ENCODE assay signal across 23 cellular contexts in genomic region chr17:81071761-81072741, GRCh38. TPM values are rescaled to one million over a fixed set of nuclear protein-coding genes. Genes with fewer than 3 reads are reported as not detected.
DNase-seq lines count a peak whose midpoint lies in the region; ATAC-seq and TF ChIP-seq lines count a peak whose summit lies in the region.
"Had no signal": no experiment of that assay in that cellular context is flagged by ENCODE, and none has a peak within 500 bp of the region (broad histone marks: within the 10 kb centered on the region; RNA-seq: fewer than 3 reads in every experiment).

No MANE protein-coding gene starts in this region.

- H3K27me3 ChIP-seq in GM23338 (ENCODE audit: insufficient read depth) (no peaks in the 10 kb centered on the region), trophoblast cell (ENCODE audit: insufficient read depth, low read length) (no peaks in the 10 kb centered on the region), hepatocyte (no peaks in the 10 kb centered on the region), MG63 (no peaks in the 10 kb centered on the region)
- H3K27me3 ChIP-seq: heart right ventricle, SJCRH30 had no signal

- H3K9me2 ChIP-seq in GM23338 (ENCODE audit: insufficient read depth), result no peaks in the 10 kb centered on the region
- H3K9me2 ChIP-seq in hepatocyte (replicated peaks; ENCODE audit: insufficient read depth), result no peaks in the 10 kb centered on the region

- H3K27ac Mint-ChIP-seq in GM23338 (peak overlapping the region; percentile 59; the same call in 1 of the 2 replicates), WTC11 (peak overlapping the region; percentile 88)

- H3K27me3 Mint-ChIP-seq in GM23338 (ENCODE audit: insufficient read depth, low read depth, poor library complexity) (peaks cover 10% of the 10 kb centered on the region), WTC11 (ENCODE audit: low read depth) (no peaks in the 10 kb centered on the region)
- H3K27me3 Mint-ChIP-seq: CD4-positive, CD25-positive, alpha-beta regulatory T cell had no signal

- H3K4me3 ChIP-seq in GM23338, result no peak overlapping the region
- H3K4me3 ChIP-seq in trophoblast cell (ENCODE audit: low read depth, low read length), result no peak overlapping the region
- no peak overlapping the region for H3K4me3 ChIP-seq in hepatocyte
- H3K4me3 ChIP-seq in MG63, result no peak overlapping the region
- H3K4me3 ChIP-seq: GM23248, heart right ventricle, SJCRH30 had no signal

- no peak overlapping the region for H2BK12ac ChIP-seq in trophoblast cell (ENCODE audit: low read length)

- no peaks in the 10 kb centered on the region for H3K79me1 ChIP-seq in trophoblast cell (ENCODE audit: low read length)

- TF ChIP-seq CTCF in GM23338 (conservative IDR thresholded peaks at IDR 0.05; ENCODE audit: low read depth in 2 of 2) (no peak), WTC11 (IDR thresholded peaks at IDR 0.05) (no peak), hepatocyte (IDR thresholded peaks at IDR 0.05; ENCODE audit: poor library complexity) (no peak)

- H3K79me2 ChIP-seq in GM23338 (replicated peaks; ENCODE audit: insufficient read depth) (no peaks in the 10 kb centered on the region), trophoblast cell (ENCODE audit: control insufficient read depth, insufficient read depth, low read length, poor library complexity) (no peaks in the 10 kb centered on the region), hepatocyte (no peaks in the 10 kb centered on the region)

- DNase-seq in GM23338 (ENCODE audit: low spot score), result no peak
- no peak for DNase-seq in WTC11 (ENCODE audit: low spot score)
- peak; percentile 61 for DNase-seq in iPS-NIHi11 (ENCODE audit: low spot score)
- DNase-seq in trophoblast cell, result peak; percentile 80 to 84
- no peak for DNase-seq in hepatocyte (ENCODE audit: low spot score)
- no peak for DNase-seq in mesenteric fat pad (ENCODE audit: low spot score)
- DNase-seq in NCI-H1930 (lab: John Stamatoyannopoulos, UW), result no peak
- DNase-seq in MG63, result no peak
- DNase-seq: activated CD4-positive, CD25-positive, alpha-beta regulatory T cell; CD4-positive, CD25-positive, alpha-beta regulatory T cell; DND-41; GM23248; heart right ventricle; KBM-7; NCI-H1092 treated with DMSO at 0.1 percent for 48 hours; NCI-H2107; NCI-H526; nucleus accumbens; SJCRH30; stimulated activated naive CD4-positive, alpha-beta T cell treated with Interleukin-2 at 50 U/mL for 16 hours; T-helper 2 cell had no signal

- CTCF ChIA-PET in WTC11 (lab: Charles Lee), result no interaction called here

- H2AFZ ChIP-seq in GM23338 (no peak overlapping the region), trophoblast cell (ENCODE audit: insufficient read depth, low read length, poor library complexity) (no peak overlapping the region), hepatocyte (no peak overlapping the region)
- H2AFZ ChIP-seq: GM23248 had no signal

- H4K91ac ChIP-seq in trophoblast cell (ENCODE audit: low read depth, low read length), result peak overlapping the region; percentile 10

- H3F3A ChIP-seq in GM23338 (replicated peaks; ENCODE audit: low read depth), result no peaks in the 10 kb centered on the region

- no peaks in the 10 kb centered on the region for H3K36me3 Mint-ChIP-seq in GM23338 (ENCODE audit: low read depth)
- H3K36me3 Mint-ChIP-seq in WTC11, result no peaks in the 10 kb centered on the region
- H3K36me3 Mint-ChIP-seq: CD4-positive, CD25-positive, alpha-beta regulatory T cell had no signal

- H2BK5ac ChIP-seq in trophoblast cell (ENCODE audit: low read depth, low read length, poor library complexity), result no peak overlapping the region

- H3K4me2 ChIP-seq in GM23338, result no peak overlapping the region
- H3K4me2 ChIP-seq in trophoblast cell (ENCODE audit: low read length), result no peak overlapping the region
- H3K4me2 ChIP-seq in hepatocyte, result no peak overlapping the region

- H3K23ac ChIP-seq in trophoblast cell (ENCODE audit: low read length), result no peak overlapping the region

- no peak overlapping the region for H3K4me3 Mint-ChIP-seq in GM23338
- H3K4me3 Mint-ChIP-seq in WTC11, result no peak overlapping the region
- H3K4me3 Mint-ChIP-seq: CD4-positive, CD25-positive, alpha-beta regulatory T cell had no signal

- H3K36me3 ChIP-seq in GM23338 (ENCODE audit: insufficient read depth), result no peaks in the 10 kb centered on the region
- peaks cover 32 to 36% of the 10 kb centered on the region in 2 experiments for H3K36me3 ChIP-seq in trophoblast cell (ENCODE audit: control insufficient read depth in 1 of 2, insufficient read depth in 2 of 2, low read length in 2 of 2)
- no peaks in the 10 kb centered on the region for H3K36me3 ChIP-seq in hepatocyte (replicated peaks; ENCODE audit: insufficient read depth, low read depth)
- no peaks in the 10 kb centered on the region for H3K36me3 ChIP-seq in MG63
- H3K36me3 ChIP-seq: SJCRH30 had no signal

- H3K9me3 ChIP-seq in trophoblast cell (ENCODE audit: insufficient read depth, low read depth, low read length) (peaks cover 5% of the 10 kb centered on the region), hepatocyte (ENCODE audit: low read depth) (no peaks in the 10 kb centered on the region), MG63 (no peaks in the 10 kb centered on the region)
- H3K9me3 ChIP-seq: heart right ventricle, SJCRH30 had no signal

- H3K18ac ChIP-seq in trophoblast cell (ENCODE audit: low read length), result peak overlapping the region; percentile 16

- no peak overlapping the region for H2AK5ac ChIP-seq in trophoblast cell (ENCODE audit: low read length)

- POLR2A ChIA-PET in WTC11 (lab: Charles Lee), result no interaction called here

- no peak overlapping the region for H4K12ac ChIP-seq in trophoblast cell (ENCODE audit: low read depth, low read length)

- H3K4ac ChIP-seq in trophoblast cell (ENCODE audit: low read depth, low read length), result no peak overlapping the region

- H3K4me1 Mint-ChIP-seq in GM23338 (peaks cover 15% of the 10 kb centered on the region), WTC11 (no peaks in the 10 kb centered on the region)
- H3K4me1 Mint-ChIP-seq: CD4-positive, CD25-positive, alpha-beta regulatory T cell had no signal

- H3K4me1 ChIP-seq in GM23338 (ENCODE audit: insufficient read depth) (no peaks in the 10 kb centered on the region), trophoblast cell (ENCODE audit: control insufficient read depth in 1 of 2, insufficient read depth in 2 of 2, low read length in 2 of 2) (peaks cover 9 to 10% of the 10 kb centered on the region in 2 experiments), hepatocyte (ENCODE audit: insufficient read depth) (peaks cover 6% of the 10 kb centered on the region)

- H3K9me3 Mint-ChIP-seq in GM23338 (no peaks in the 10 kb centered on the region), WTC11 (no peaks in the 10 kb centered on the region)
- H3K9me3 Mint-ChIP-seq: CD4-positive, CD25-positive, alpha-beta regulatory T cell had no signal

- H3K14ac ChIP-seq in trophoblast cell (ENCODE audit: low read length), result no peak overlapping the region

- H3K27ac ChIP-seq in GM23338 (ENCODE audit: low read depth) (no peak overlapping the region), trophoblast cell (ENCODE audit: low read depth, low read length) (peak overlapping the region; percentile 18), hepatocyte (no peak overlapping the region)
- H3K27ac ChIP-seq: GM23248, heart right ventricle, HL-60, SJCRH30 had no signal

- H2BK120ac ChIP-seq in trophoblast cell (ENCODE audit: insufficient read depth, low read length, poor library complexity), result no peak overlapping the region

- no peak for ATAC-seq in GM23338
- no peak for ATAC-seq in WTC11
- ATAC-seq: heart right ventricle, right cardiac atrium had no signal

- no peak overlapping the region for H3K9ac ChIP-seq in trophoblast cell (ENCODE audit: low read length)
- H3K9ac ChIP-seq: GM23248 had no signal

- H4K8ac ChIP-seq in trophoblast cell (ENCODE audit: low read depth, low read length), result no peak overlapping the region

- WGBS in trophoblast cell (ENCODE audit: extremely low coverage, insufficient coverage, insufficient read length), result no CpG with 5 or more reads among the region's 39 CpGs
- WGBS in hepatocyte (ENCODE audit: low lambda C conversion rate, missing lambda C conversion rate), result 89% methylated on average over 39 of the region's 39 CpGs

- H4K20me1 ChIP-seq in GM23338 (replicated peaks; ENCODE audit: insufficient read depth) (no peaks in the 10 kb centered on the region), hepatocyte (ENCODE audit: insufficient read depth, poor library complexity, severe bottlenecking) (no peaks in the 10 kb centered on the region)

TF ChIP-seq in GM23338, 12 proteins besides CTCF, POLR2A, EP300 and RAD21 (continues in another document):
- TF ChIP-seq STAT1 (IDR thresholded peaks at IDR 0.05; ENCODE audit: unreplicated experiment) (no peak), EZH2 (IDR thresholded peaks at IDR 0.05; ENCODE audit: low read depth, unreplicated experiment) (no peak), NANOG (IDR thresholded peaks at IDR 0.05; ENCODE audit: borderline replicate concordance) (no peak), EZH2phosphoT487 (IDR thresholded peaks at IDR 0.05; ENCODE audit: unreplicated experiment) (no peak), ZNF331 (CRISPR knock-in tag; IDR thresholded peaks at IDR 0.05; ENCODE audit: low read depth) (no peak)

TF ChIP-seq in WTC11, 78 proteins besides CTCF, POLR2A, EP300 and RAD21:
- TF ChIP-seq SMAD3 (CRISPR knock-in tag; IDR thresholded peaks at IDR 0.05; ENCODE audit: borderline replicate concordance) (no peak), HMGA2 (CRISPR knock-in tag; IDR thresholded peaks at IDR 0.05) (no peak), GTF2I (CRISPR knock-in tag; conservative IDR thresholded peaks at IDR 0.05) (no peak), MXD4 (CRISPR knock-in tag; IDR thresholded peaks at IDR 0.05; ENCODE audit: borderline replicate concordance) (no peak), ZNF219 (CRISPR knock-in tag; IDR thresholded peaks at IDR 0.05; ENCODE audit: borderline replicate concordance) (no peak), CREB1 (CRISPR knock-in tag; IDR thresholded peaks at IDR 0.05) (no peak), E2F4 (CRISPR knock-in tag; IDR thresholded peaks at IDR 0.05; ENCODE audit: borderline replicate concordance, low read depth) (no peak)
TF ChIP-seq in WTC11: peak in this region for 0.

RNA-seq across cellular contexts. Expression of gene BAIAP2, which starts 37.1 kb away (rescaled TPM):
- 16.7 and 22.7 TPM in 2 replicates for total RNA-seq in GM23338 (2014; rRNA removed; shearing (Covaris generic))
- polyA plus RNA-seq in GM23338 (2016; fragmentation: Nextera tagmentation; extraction: Ambion mirVana), result 21.7 and 22.7 TPM in 2 replicates
- total RNA-seq in WTC11 (2021), result 16.9 to 20.7 TPM (median 18.4 TPM) in 3 replicates
- polyA plus RNA-seq in trophoblast cell (2013), result 81.6 and 88.1 TPM in 2 replicates
- 15.8 and 27.1 TPM in 2 replicates for total RNA-seq in hepatocyte
- polyA plus RNA-seq in hepatocyte, result 49.7 and 60.0 TPM in 2 replicates
- total RNA-seq in mesenteric fat pad, result 24.6 TPM
- 34.4 and 43.9 TPM in 2 replicates for total RNA-seq in MG63 (2014; rRNA removed; shearing (Covaris generic); ENCODE audit: low replicate concordance)

Comparison
In these comparisons a context has a peak if more than half of its experiments do, and no peak if none do; other contexts are left out.
1. DNase-seq: peak in iPS-NIHi11 (single experiment) and trophoblast cell (2 of 2); none in GM23338 (single experiment), WTC11 (single experiment), hepatocyte (single experiment), mesenteric fat pad (single experiment), NCI-H1930 (0 of 2) and MG63 (single experiment).